23 cellular contexts compared by ENCODE assay signal in the genomic region with DNA sequence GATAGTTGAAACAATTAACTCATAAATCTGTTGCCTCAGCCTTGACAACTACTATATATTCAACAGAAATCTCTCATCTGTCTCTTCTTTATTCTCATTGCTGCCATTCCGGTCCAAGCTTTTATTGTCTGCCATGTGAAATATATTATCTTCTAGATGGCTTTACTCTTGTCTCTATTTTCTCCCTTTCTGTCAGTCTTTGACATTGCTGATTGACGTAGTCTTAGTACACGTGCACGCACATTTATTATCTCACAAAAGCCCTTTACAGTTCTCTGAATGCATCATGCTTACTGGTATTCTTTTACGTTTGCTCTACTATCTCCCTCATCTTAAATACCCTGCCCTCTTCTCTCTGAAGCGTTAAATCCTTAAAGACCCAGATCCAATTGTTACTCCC. TPM values are rescaled to one million over a fixed set of nuclear protein-coding genes. Genes with fewer than 3 reads are reported as not detected.
DNase-seq lines count a peak whose midpoint lies in the region; ATAC-seq and TF ChIP-seq lines count a peak whose summit lies in the region.
"Had no signal": no experiment of that assay in that cellular context is flagged by ENCODE, and none has a peak within 500 bp of the region (broad histone marks: within the 10 kb centered on the region; RNA-seq: fewer than 3 reads in every experiment).

No MANE protein-coding gene starts in this region.

- peaks cover 27% of the 10 kb centered on the region for H3K4me1 Mint-ChIP-seq in T-helper 1 cell treated with Interleukin-12 subunit alpha and Interleukin-12 subunit beta and Interleukin-4 antibody, amounts not matched to agents 30 μg/mL and 1 μg/mL, for 36 hours (ENCODE audit: low read depth)
- H3K4me1 Mint-ChIP-seq in CD4-positive, CD25-positive, alpha-beta regulatory T cell, result peaks cover 29 to 68% (median 40%) of the 10 kb centered on the region in 4 donors
- H3K4me1 Mint-ChIP-seq in activated B cell treated with CpG ODN at 0.5 μM for 24 hours (peaks cover 63% of the 10 kb centered on the region), HFFc6 (ENCODE audit: low read depth) (peaks cover 25% of the 10 kb centered on the region)

- CTCF ChIA-PET in activated B cell treated with CpG ODN at 0.5 μM for 24 hours (lab: Charles Lee), result no interaction called here

- TF ChIP-seq CTCF in activated B cell treated with CpG ODN at 0.5 μM for 24 hours (IDR thresholded peaks at IDR 0.05) (no peak), hepatocyte (IDR thresholded peaks at IDR 0.05; ENCODE audit: poor library complexity) (no peak), HFFc6 (IDR thresholded peaks at IDR 0.05) (no peak)

- peaks cover 38% of the 10 kb centered on the region for H3K36me3 Mint-ChIP-seq in T-helper 1 cell treated with Interleukin-12 subunit alpha and Interleukin-12 subunit beta and Interleukin-4 antibody, amounts not matched to agents 30 μg/mL and 1 μg/mL, for 36 hours (ENCODE audit: low read depth)
- peaks cover 19% of the 10 kb centered on the region for H3K36me3 Mint-ChIP-seq in CD4-positive, CD25-positive, alpha-beta regulatory T cell
- H3K36me3 Mint-ChIP-seq in activated B cell treated with CpG ODN at 0.5 μM for 24 hours (ENCODE audit: low read depth), result peaks cover 59% of the 10 kb centered on the region
- H3K36me3 Mint-ChIP-seq in HFFc6 (ENCODE audit: low read depth), result peaks cover 23% of the 10 kb centered on the region

- H3K4me3 ChIP-seq in CD4-positive, CD25-positive, alpha-beta regulatory T cell (ENCODE audit: low read depth, low read length), result no peak overlapping the region
- H3K4me3 ChIP-seq in hepatocyte, result no peak overlapping the region
- H3K4me3 ChIP-seq: skin epidermis had no signal

- H3K27ac ChIP-seq in CD4-positive, CD25-positive, alpha-beta regulatory T cell (ENCODE audit: insufficient read depth, low read length, poor library complexity, severe bottlenecking), result no peak overlapping the region
- H3K27ac ChIP-seq in hepatocyte, result no peak overlapping the region
- H3K27ac ChIP-seq: skin epidermis had no signal

- no peaks in the 10 kb centered on the region for H3K9me3 Mint-ChIP-seq in T-helper 1 cell treated with Interleukin-12 subunit alpha and Interleukin-12 subunit beta and Interleukin-4 antibody, amounts not matched to agents 30 μg/mL and 1 μg/mL, for 36 hours
- no peaks in the 10 kb centered on the region for H3K9me3 Mint-ChIP-seq in CD4-positive, CD25-positive, alpha-beta regulatory T cell
- H3K9me3 Mint-ChIP-seq in activated B cell treated with CpG ODN at 0.5 μM for 24 hours (no peaks in the 10 kb centered on the region), HFFc6 (no peaks in the 10 kb centered on the region)

- peaks cover 100% of the 10 kb centered on the region for H3K79me2 ChIP-seq in hepatocyte

- no peak for DNase-seq in T-helper 1 cell
- no peak for DNase-seq in CD4-positive, CD25-positive, alpha-beta regulatory T cell
- DNase-seq in activated B cell treated with CpG ODN at 0.5 μM for 24 hours, result no peak
- DNase-seq in hepatocyte (ENCODE audit: low spot score), result no peak
- no peak for DNase-seq in DMS 273 (lab: John Stamatoyannopoulos, UW; ENCODE audit: unreplicated experiment)
- no peak for DNase-seq in DMS114 treated with DMSO at 0.1 percent for 48 hours (lab: John Stamatoyannopoulos, UW; ENCODE audit: unreplicated experiment)
- DNase-seq in HFFc6, result no peak
- DNase-seq: 8988T; BE2C; DMS 273 treated with DMSO at 0.1 percent for 48 hours; GF-D8; NCI-H1417; NCI-H526 treated with DMSO at 0.1 percent for 48 hours; SHP77 treated with DMSO at 0.1 percent for 48 hours; stimulated activated CD4-positive, alpha-beta T cell treated with anti-CD3 and anti-CD28 coated beads, Interleukin-2, amount 100 ng/mL, for 48 hours had no signal

- no peaks in the 10 kb centered on the region for H3K9me3 ChIP-seq in CD4-positive, CD25-positive, alpha-beta regulatory T cell (ENCODE audit: control insufficient read depth in 2 of 2, low read length in 2 of 2)
- H3K9me3 ChIP-seq in hepatocyte (ENCODE audit: low read depth), result no peaks in the 10 kb centered on the region
- H3K9me3 ChIP-seq: BE2C had no signal

- H3K27me3 ChIP-seq in CD4-positive, CD25-positive, alpha-beta regulatory T cell (ENCODE audit: control insufficient read depth, insufficient read depth, low read length), result no peaks in the 10 kb centered on the region
- no peaks in the 10 kb centered on the region for H3K27me3 ChIP-seq in hepatocyte
- H3K27me3 ChIP-seq: BE2C had no signal

- peaks cover 44% of the 10 kb centered on the region for H3K4me1 ChIP-seq in CD4-positive, CD25-positive, alpha-beta regulatory T cell (ENCODE audit: control insufficient read depth, insufficient read depth, low read length, poor library complexity, severe bottlenecking)
- peaks cover 30% of the 10 kb centered on the region for H3K4me1 ChIP-seq in hepatocyte (ENCODE audit: insufficient read depth)
- H3K4me1 ChIP-seq: BE2C had no signal

- peak overlapping the region; percentile 2 for H3K4me3 Mint-ChIP-seq in T-helper 1 cell treated with Interleukin-12 subunit alpha and Interleukin-12 subunit beta and Interleukin-4 antibody, amounts not matched to agents 30 μg/mL and 1 μg/mL, for 36 hours
- peak overlapping the region; percentile 1 to 90 (median 60) for H3K4me3 Mint-ChIP-seq in CD4-positive, CD25-positive, alpha-beta regulatory T cell
- no peak overlapping the region for H3K4me3 Mint-ChIP-seq in activated B cell treated with CpG ODN at 0.5 μM for 24 hours
- no peak overlapping the region for H3K4me3 Mint-ChIP-seq in HFFc6

- no peaks in the 10 kb centered on the region for H3K9me2 ChIP-seq in hepatocyte (replicated peaks; ENCODE audit: insufficient read depth)

- peaks cover 43% of the 10 kb centered on the region for H3K36me3 ChIP-seq in CD4-positive, CD25-positive, alpha-beta regulatory T cell (ENCODE audit: control insufficient read depth, insufficient read depth, low read length)
- no peaks in the 10 kb centered on the region for H3K36me3 ChIP-seq in hepatocyte (replicated peaks; ENCODE audit: insufficient read depth, low read depth)

- H2AFZ ChIP-seq in hepatocyte, result no peak overlapping the region

- POLR2A ChIA-PET in activated B cell treated with CpG ODN at 0.5 μM for 24 hours (lab: Charles Lee), result no interaction called here

- intact Hi-C loops in activated B cell treated with CpG ODN at 0.5 μM for 24 hours (cut with micrococcal nuclease), result loop anchor here (5.0 kb wide), 1 partner anchor 260 kb away; a partner anchor contains a TSS

- no peak for ATAC-seq in CD4-positive, CD25-positive, alpha-beta regulatory T cell (ENCODE audit: low read depth in 2 of 2)
- ATAC-seq in activated B cell treated with CpG ODN at 0.5 μM for 24 hours (ENCODE audit: low read depth), result no peak

- H4K20me1 ChIP-seq in hepatocyte (ENCODE audit: insufficient read depth, poor library complexity, severe bottlenecking), result peaks cover 94% of the 10 kb centered on the region

- peak overlapping the region; percentile 4 for H3K27ac Mint-ChIP-seq in T-helper 1 cell treated with Interleukin-12 subunit alpha and Interleukin-12 subunit beta and Interleukin-4 antibody, amounts not matched to agents 30 μg/mL and 1 μg/mL, for 36 hours
- H3K27ac Mint-ChIP-seq in CD4-positive, CD25-positive, alpha-beta regulatory T cell, result peak overlapping the region in 2 of 3 donors; percentile 1 to 67
- H3K27ac Mint-ChIP-seq in activated B cell treated with CpG ODN at 0.5 μM for 24 hours (peak overlapping the region; percentile 14), HFFc6 (no peak overlapping the region)

- no peaks in the 10 kb centered on the region for H3K27me3 Mint-ChIP-seq in T-helper 1 cell treated with Interleukin-12 subunit alpha and Interleukin-12 subunit beta and Interleukin-4 antibody, amounts not matched to agents 30 μg/mL and 1 μg/mL, for 36 hours (ENCODE audit: low read depth)
- H3K27me3 Mint-ChIP-seq in CD4-positive, CD25-positive, alpha-beta regulatory T cell, result peaks cover 3% of the 10 kb centered on the region
- H3K27me3 Mint-ChIP-seq in activated B cell treated with CpG ODN at 0.5 μM for 24 hours, result no peaks in the 10 kb centered on the region
- no peaks in the 10 kb centered on the region for H3K27me3 Mint-ChIP-seq in HFFc6 (ENCODE audit: insufficient read depth)

- peak overlapping the region; percentile 19 for H3K4me2 ChIP-seq in hepatocyte

- WGBS in hepatocyte (ENCODE audit: low lambda C conversion rate, missing lambda C conversion rate), result 78% methylated on average over 6 of the region's 6 CpGs

RNA-seq across cellular contexts. Expression of a gene that starts 5.6 kb away (rescaled TPM):
- total RNA-seq in CD4-positive, CD25-positive, alpha-beta regulatory T cell, result 156 TPM
- polyA plus RNA-seq in CD4-positive, CD25-positive, alpha-beta regulatory T cell, result 100 to 1,000 TPM; 204 to 305 (median 256) TPM
- total RNA-seq in activated B cell treated with CpG ODN at 0.5 μM for 24 hours (179 and 194 TPM in 2 replicates), hepatocyte (433 and 496 TPM in 2 replicates)
- 1,326 and 1,358 TPM in 2 replicates for polyA plus RNA-seq in hepatocyte
- total RNA-seq in HFFc6 (2021; fragmentation: NEBNext Ultra II Directional; extraction: Animal tissue kit (Norgen Biotek cat#: 25700)), result 100 to 1,000 TPM; 586 to 721 (median 660) TPM

RNA-seq across cellular contexts. Expression of a gene that starts 24.9 kb away (rescaled TPM):
- 0.99 TPM for total RNA-seq in CD4-positive, CD25-positive, alpha-beta regulatory T cell
- polyA plus RNA-seq in CD4-positive, CD25-positive, alpha-beta regulatory T cell, result 1 to 10 TPM in 2 of 4 donors, under 1 TPM in 1, not detected in 1; 0.23 to 2.2 (median 1.8) TPM
- total RNA-seq in activated B cell treated with CpG ODN at 0.5 μM for 24 hours (95.5 and 108 TPM in 2 replicates), hepatocyte (5.0 and 7.7 TPM in 2 replicates)
- 4.5 and 6.4 TPM in 2 replicates for polyA plus RNA-seq in hepatocyte
- 1 to 10 TPM in 4 of 6 experiments, under 1 TPM in 2; 0.91 to 1.5 (median 1.1) TPM for total RNA-seq in HFFc6 (2021; fragmentation: NEBNext Ultra II Directional; extraction: Animal tissue kit (Norgen Biotek cat#: 25700))

RNA-seq across cellular contexts. Expression of a gene that starts 40.2 kb away (rescaled TPM):
- 400 TPM for total RNA-seq in CD4-positive, CD25-positive, alpha-beta regulatory T cell
- 1,000 to 10,000 TPM; 1,866 to 2,414 (median 2,080) TPM for polyA plus RNA-seq in CD4-positive, CD25-positive, alpha-beta regulatory T cell
- 601 and 656 TPM in 2 replicates for total RNA-seq in activated B cell treated with CpG ODN at 0.5 μM for 24 hours
- total RNA-seq in hepatocyte, result 958 and 1,175 TPM in 2 replicates
- 2,443 and 2,578 TPM in 2 replicates for polyA plus RNA-seq in hepatocyte
- total RNA-seq in HFFc6 (2021; fragmentation: NEBNext Ultra II Directional; extraction: Animal tissue kit (Norgen Biotek cat#: 25700)), result 1,000 to 10,000 TPM in 5 of 6 experiments, 100 to 1,000 TPM in 1; 908 to 1,158 (median 1,046) TPM

RNA-seq across cellular contexts. Expression of a gene that starts 48.1 kb away (rescaled TPM):
- total RNA-seq in CD4-positive, CD25-positive, alpha-beta regulatory T cell, result not detected
- 1 to 10 TPM; 1.2 to 2.8 (median 2.3) TPM for polyA plus RNA-seq in CD4-positive, CD25-positive, alpha-beta regulatory T cell
- total RNA-seq in activated B cell treated with CpG ODN at 0.5 μM for 24 hours (0.11 and 0.20 TPM in 2 replicates), hepatocyte (0.10 and 0.24 TPM in 2 replicates)
- not detected in 2 replicates for polyA plus RNA-seq in hepatocyte
- total RNA-seq in HFFc6 (2021; fragmentation: NEBNext Ultra II Directional; extraction: Animal tissue kit (Norgen Biotek cat#: 25700)), result under 1 TPM in 3 of 6 experiments, not detected in 3; 0.07 to 0.11 (median 0.09) TPM
- total RNA-seq: dermis microvascular lymphatic vessel endothelial cell, H1, lung microvascular endothelial cell, myocyte, posterior vena cava, urinary bladder had no signal

RNA-seq across cellular contexts. Expression of a gene that starts 48.5 kb away (rescaled TPM):
- total RNA-seq in CD4-positive, CD25-positive, alpha-beta regulatory T cell, result 19.7 TPM
- 10 to 100 TPM in 3 of 4 donors, 1 to 10 TPM in 1; 6.4 to 15.2 (median 11.8) TPM for polyA plus RNA-seq in CD4-positive, CD25-positive, alpha-beta regulatory T cell
- total RNA-seq in activated B cell treated with CpG ODN at 0.5 μM for 24 hours (19.2 and 19.7 TPM in 2 replicates), hepatocyte (5.8 and 10.4 TPM in 2 replicates)
- 12.8 and 19.2 TPM in 2 replicates for polyA plus RNA-seq in hepatocyte
- 10 to 100 TPM; 12.3 to 33.8 (median 19.3) TPM for total RNA-seq in HFFc6 (2021; fragmentation: NEBNext Ultra II Directional; extraction: Animal tissue kit (Norgen Biotek cat#: 25700))

Comparison
In these comparisons a context has a peak if more than half of its experiments do, and no peak if none do; other contexts are left out.
1. H3K4me3 Mint-ChIP-seq: peak in T-helper 1 cell treated with Interleukin-12 subunit alpha and Interleukin-12 subunit beta and Interleukin-4 antibody, amounts not matched to agents 30 μg/mL and 1 μg/mL, for 36 hours (single experiment) and CD4-positive, CD25-positive, alpha-beta regulatory T cell (4 of 4); none in activated B cell treated with CpG ODN at 0.5 μM for 24 hours (single experiment) and HFFc6 (single experiment).
2. RNA of a gene that starts 24.9 kb away (total RNA-seq): 95.5 to 108 TPM in activated B cell treated with CpG ODN at 0.5 μM for 24 hours; 5.0 to 7.7 TPM in hepatocyte, 0.91 to 1.5 TPM in HFFc6 and 0.99 TPM in CD4-positive, CD25-positive, alpha-beta regulatory T cell (single experiment); every median in the first group is over 10 times any median in the second.